Comparison of ENCODE assay signal across 22 cellular contexts in the genomic region with DNA sequence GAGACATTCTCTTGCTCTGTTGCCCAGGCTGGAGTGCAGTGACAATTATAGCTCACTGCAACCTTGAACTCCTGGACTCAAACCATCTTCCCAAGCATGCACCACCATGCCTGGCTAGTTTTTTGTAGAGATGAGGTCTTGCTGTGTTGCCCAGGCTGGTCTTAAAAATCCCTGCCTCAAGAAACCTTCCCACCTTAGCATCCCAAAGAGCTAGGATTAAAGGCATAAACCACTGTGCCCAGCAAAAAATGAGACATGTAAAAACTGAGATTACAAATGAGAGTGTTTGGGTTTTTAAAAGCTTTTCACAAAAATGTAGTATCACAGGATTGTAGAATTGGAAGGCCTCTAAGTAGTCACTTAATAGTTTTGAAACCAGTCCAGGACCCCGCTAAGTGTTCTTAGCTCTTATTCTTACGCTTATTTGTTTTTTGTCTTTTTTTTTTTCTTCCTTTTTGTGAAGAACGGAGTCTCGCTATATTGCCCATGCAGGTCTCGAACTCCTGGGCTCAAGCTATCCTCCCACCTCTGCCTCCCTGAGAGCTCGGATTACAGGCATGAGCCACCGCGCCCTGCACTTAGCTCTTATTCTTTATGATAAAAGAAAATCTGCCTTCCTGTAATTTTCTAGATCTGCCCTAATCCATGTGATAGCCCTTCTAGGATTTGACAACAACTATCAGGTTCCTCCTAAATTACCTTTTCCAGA. TPM values are rescaled to one million over a fixed set of nuclear protein-coding genes. Genes with fewer than 3 reads are reported as not detected.
DNase-seq lines count a peak whose midpoint lies in the region; ATAC-seq and TF ChIP-seq lines count a peak whose summit lies in the region.
"Had no signal": no experiment of that assay in that cellular context is flagged by ENCODE, and none has a peak within 500 bp of the region (broad histone marks: within the 10 kb centered on the region; RNA-seq: fewer than 3 reads in every experiment).

No MANE protein-coding gene starts in this region.

- H3K36me3 Mint-ChIP-seq in CD14-positive monocyte (peaks cover 20 to 38% of the 10 kb centered on the region in 2 donors), nephron progenitor cell (ENCODE audit: low read depth) (peaks cover 20% of the 10 kb centered on the region)

- H3K9me3 Mint-ChIP-seq in CD14-positive monocyte: no peaks in the 10 kb centered on the region
- H3K9me3 Mint-ChIP-seq in nephron progenitor cell: peaks cover 12% of the 10 kb centered on the region
- H3K9me3 Mint-ChIP-seq: activated CD4-positive, alpha-beta memory T cell treated with anti-CD3 and anti-CD28 coated beads for 36 hours had no signal

- ATAC-seq in HG03469 (IDR thresholded peaks at IDR 0.05; ENCODE audit: unreplicated experiment): no peak
- no peak for ATAC-seq in HG02623 (IDR thresholded peaks at IDR 0.05; ENCODE audit: unreplicated experiment)
- ATAC-seq in HG03280 (IDR thresholded peaks at IDR 0.05; ENCODE audit: unreplicated experiment): no peak
- ATAC-seq: esophagus mucosa had no signal

- H3K27ac Mint-ChIP-seq in CD14-positive monocyte (peak overlapping the region in 5 of 7 donors; percentile 16 to 76 (median 40)), nephron progenitor cell (peak overlapping the region; percentile 19)
- H3K27ac Mint-ChIP-seq: activated CD4-positive, alpha-beta memory T cell treated with anti-CD3 and anti-CD28 coated beads for 36 hours; activated naive CD8-positive, alpha-beta T cell had no signal

- in situ Hi-C loops in KBM-7 (cut with MboI; ENCODE audit: low pct_unique_long_range_greater_than_20kb, low sequenced_read_pairs): no loop called here

- H3K27ac ChIP-seq in angular gyrus (ENCODE audit: low read depth, low read length): peak overlapping the region; percentile 15
- H3K27ac ChIP-seq: cardiac muscle cell, PC-9, tibial artery had no signal

- H3K4me3 Mint-ChIP-seq in CD14-positive monocyte (no peak overlapping the region), nephron progenitor cell (no peak overlapping the region)
- H3K4me3 Mint-ChIP-seq: activated CD4-positive, alpha-beta memory T cell treated with anti-CD3 and anti-CD28 coated beads for 36 hours; activated naive CD8-positive, alpha-beta T cell had no signal

- intact Hi-C loops in CD14-positive monocyte (cut with micrococcal nuclease): loop anchor here in 1 of 2 donors (10.0 kb wide), 2 partner anchors 49 to 449 kb away; a partner anchor contains a TSS

- peaks cover 56% of the 10 kb centered on the region for H3K4me1 Mint-ChIP-seq in CD14-positive monocyte
- peaks cover 25% of the 10 kb centered on the region for H3K4me1 Mint-ChIP-seq in nephron progenitor cell

- DNase-seq in CD14-positive monocyte (ENCODE audit: low spot score) (no peak), KBM-7 (peak; percentile 12), nephron progenitor cell (no peak)
- DNase-seq: activated CD4-positive, alpha-beta memory T cell treated with anti-CD3 and anti-CD28 coated beads for 36 hours; activated CD4-positive, alpha-beta T cell treated with anti-CD3 and anti-CD28 coated beads for 1 hour; activated CD8-positive, alpha-beta memory T cell treated with anti-CD3 and anti-CD28 coated beads, Interleukin-2, amount 50 U/mL, for 4 hours; activated effector memory CD4-positive, alpha-beta T cell treated with Interleukin-2 at 50 U/mL for 16 hours; cortex of kidney; NCI-H1417; NCI-H2029 treated with DMSO at 0.1 percent for 48 hours; PC-9; spleen; stimulated activated CD8-positive, alpha-beta memory T cell treated with anti-CD3 and anti-CD28 coated beads, Interleukin-4, amount 100 ng/mL, for 48 hours; stomach had no signal

- TF ChIP-seq CTCF in CD14-positive monocyte (IDR thresholded peaks at IDR 0.05) (no peak), nephron progenitor cell (IDR thresholded peaks at IDR 0.05) (no peak)

- H3K27me3 Mint-ChIP-seq in CD14-positive monocyte (ENCODE audit: low read depth in 3 of 3) (no peaks in the 10 kb centered on the region), nephron progenitor cell (ENCODE audit: low read depth, poor library complexity) (no peaks in the 10 kb centered on the region)
- H3K27me3 Mint-ChIP-seq: activated CD4-positive, alpha-beta memory T cell treated with anti-CD3 and anti-CD28 coated beads for 36 hours; activated naive CD8-positive, alpha-beta T cell had no signal

RNA-seq across cellular contexts. Expression of a gene that starts 31.5 kb away (rescaled TPM):
- polyA plus RNA-seq in CD14-positive monocyte: 10 to 100 TPM; 45.3 to 63.3 TPM

RNA-seq across cellular contexts. Expression of a gene that starts 31.6 kb away (rescaled TPM):
- polyA plus RNA-seq in CD14-positive monocyte: 1 to 10 TPM; 3.8 to 5.1 TPM
